Comparison of ENCODE assay signal across 8 cellular contexts in the genomic region with DNA sequence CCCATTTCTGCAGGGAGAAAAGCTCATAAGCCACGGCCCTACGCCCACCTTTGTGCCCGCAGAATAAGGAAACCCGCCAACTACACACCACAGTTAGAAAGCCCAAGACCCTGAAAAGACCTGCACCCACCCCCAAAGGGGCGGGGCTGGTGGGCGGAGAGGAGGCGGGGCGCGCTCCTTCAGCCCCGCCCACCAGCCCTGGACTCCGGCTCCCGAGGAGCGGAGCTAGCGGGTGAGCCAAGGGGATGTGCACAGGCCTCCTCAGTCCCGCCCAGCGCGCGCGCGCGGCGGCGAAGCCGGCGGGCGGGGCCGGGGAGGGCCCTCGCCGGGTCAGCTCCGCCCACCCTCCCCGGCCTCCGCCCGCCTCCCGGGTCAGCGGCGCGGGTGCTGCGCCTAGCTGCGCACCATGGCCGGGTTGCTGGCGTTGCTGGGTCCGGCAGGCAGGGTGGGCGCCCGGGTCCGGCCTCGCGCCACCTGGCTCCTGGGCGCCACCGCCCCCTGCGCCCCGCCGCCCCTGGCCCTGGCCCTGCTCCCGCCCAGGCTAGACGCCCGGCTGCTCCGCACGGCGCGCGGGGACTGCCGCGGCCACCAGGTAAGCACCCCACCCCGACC. TPM values are rescaled to one million over a fixed set of nuclear protein-coding genes. Genes with fewer than 3 reads are reported as not detected.
DNase-seq lines count a peak whose midpoint lies in the region; ATAC-seq and TF ChIP-seq lines count a peak whose summit lies in the region.

A gene with protein sequence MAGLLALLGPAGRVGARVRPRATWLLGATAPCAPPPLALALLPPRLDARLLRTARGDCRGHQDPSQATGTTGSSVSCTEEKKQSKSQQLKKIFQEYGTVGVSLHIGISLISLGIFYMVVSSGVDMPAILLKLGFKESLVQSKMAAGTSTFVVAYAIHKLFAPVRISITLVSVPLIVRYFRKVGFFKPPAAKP (plus strand): TSS at position 375 of the 612 bp plus-strand sequence. CDS start 32 bp downstream, at position 407.

- H3K27ac Mint-ChIP-seq in H9, result no peak within 1 kb of the TSS; a peak in 1 of 7 replicates

- no peak within 1 kb of the TSS for H3K4ac ChIP-seq in H9 (ENCODE audit: low read depth, low read length)

- no peaks in the 10 kb centered on the region; a peak in 2 of 7 replicates for H3K36me3 Mint-ChIP-seq in H9 (ENCODE audit: insufficient read depth in 1 of 3, low read depth in 3 of 3)

- peak within 1 kb of the TSS; percentile 79 to 85 for H3K4me3 Mint-ChIP-seq in H9

- no peak within 1 kb of the TSS for H4K5ac ChIP-seq in H9 (ENCODE audit: insufficient read length, low read depth, low read length)

- no peak within 1 kb of the TSS for H3K23ac ChIP-seq in H9 (ENCODE audit: insufficient read length, low read depth, low read length)

- H3K27me3 ChIP-seq in H9 (ENCODE audit: insufficient read depth, low read length) (no peaks in the 10 kb centered on the region), MG63 (no peaks in the 10 kb centered on the region), gastroesophageal sphincter (no peaks in the 10 kb centered on the region), neutrophil (peaks cover 12% of the 10 kb centered on the region)

- ATAC-seq in gastroesophageal sphincter, result peak; percentile 99

- H4K91ac ChIP-seq in H9 (ENCODE audit: insufficient read length, low read depth, low read length), result no peak within 1 kb of the TSS

- H2BK20ac ChIP-seq in H9 (ENCODE audit: low read depth, low read length, poor library complexity, severe bottlenecking), result no peak within 1 kb of the TSS

- H3K4me1 ChIP-seq in H9 (ENCODE audit: insufficient read depth, low read length), result no peaks in the 10 kb centered on the region
- H3K4me1 ChIP-seq in gastroesophageal sphincter, result peaks cover 0 to 49% (median 19%) of the 10 kb centered on the region in 3 donors
- peaks cover 11 to 15% of the 10 kb centered on the region in 2 experiments for H3K4me1 ChIP-seq in neutrophil (ENCODE audit: control insufficient read depth in 1 of 2, insufficient read depth in 1 of 2, low read depth in 1 of 2, low read length in 1 of 2)

- no peak within 1 kb of the TSS for H3K56ac ChIP-seq in H9 (ENCODE audit: insufficient read length, low read depth, low read length)

- peak within 1 kb of the TSS; percentile 71 for H3K4me3 ChIP-seq in MG63
- peak within 1 kb of the TSS; percentile 95 to 100 for H3K4me3 ChIP-seq in gastroesophageal sphincter
- peak within 1 kb of the TSS; percentile 70 to 79 for H3K4me3 ChIP-seq in neutrophil (ENCODE audit: low read depth in 1 of 2, low read length in 1 of 2)

- H3K9me3 Mint-ChIP-seq in H9, result no peaks in the 10 kb centered on the region

- no peak within 1 kb of the TSS for H2AFZ ChIP-seq in H9 (ENCODE audit: low read length)

- no peak within 1 kb of the TSS for H2AK5ac ChIP-seq in H9 (ENCODE audit: insufficient read length, low read length)

- DNase-seq in EH (ENCODE audit: low read depth) (peak; percentile 91), H9 (peak; percentile 93), MG63 (peak; percentile 94), SK-N-DZ (ENCODE audit: low spot score) (peak; percentile 95)
- peak; percentile 82 for DNase-seq in activated naive CD4-positive, alpha-beta T cell treated with anti-CD3 and anti-CD28 coated beads, Interleukin-2, amount 50 U/mL, for 16 hours

- TF ChIP-seq POLR2A in gastroesophageal sphincter (IDR thresholded peaks at IDR 0.05), result peak; percentile 70 to 73

- no peaks in the 10 kb centered on the region for H3K79me2 ChIP-seq in H9 (ENCODE audit: insufficient read depth, low read length)

- no peak within 1 kb of the TSS for H2BK120ac ChIP-seq in H9 (ENCODE audit: low read depth, low read length, poor library complexity, severe bottlenecking)

- TF ChIP-seq EP300 in gastroesophageal sphincter (IDR thresholded peaks at IDR 0.05), result no peak

- H3K14ac ChIP-seq in H9 (ENCODE audit: insufficient read depth, low read length), result peak within 1 kb of the TSS; percentile 17; the same call in 1 of the 2 replicates

- H3K4me2 ChIP-seq in H9 (ENCODE audit: insufficient read depth, insufficient read length, low read length), result peak within 1 kb of the TSS; percentile 89

- H3K9me3 ChIP-seq in H9 (ENCODE audit: control insufficient read depth, low read depth, low read length) (no peaks in the 10 kb centered on the region), MG63 (no peaks in the 10 kb centered on the region), gastroesophageal sphincter (no peaks in the 10 kb centered on the region), neutrophil (no peaks in the 10 kb centered on the region)

- no peaks in the 10 kb centered on the region for H4K20me1 ChIP-seq in H9 (ENCODE audit: control insufficient read depth, insufficient read depth, insufficient read length)

- H3K79me1 ChIP-seq in H9 (ENCODE audit: insufficient read depth, low read depth, low read length, poor library complexity, severe bottlenecking), result no peaks in the 10 kb centered on the region

- WGBS in H9 (ENCODE audit: extremely low coverage, insufficient read length, low lambda C conversion rate), result no CpG with 5 or more reads among the region's 63 CpGs
- 0% methylated on average over 4 of the region's 63 CpGs; no CpG with 5 or more reads in 1 of the 2 donors for WGBS in gastroesophageal sphincter (ENCODE audit: low coverage in 1 of 2), 2 donors

- no peak within 1 kb of the TSS for H3T11ph ChIP-seq in H9 (ENCODE audit: low read length)

- no peak within 1 kb of the TSS for H3K18ac ChIP-seq in H9 (ENCODE audit: insufficient read length, low read depth, low read length)

- TF ChIP-seq CTCF in H9 (conservative IDR thresholded peaks at IDR 0.05) (no peak), gastroesophageal sphincter (IDR thresholded peaks at IDR 0.05) (no peak), neutrophil (IDR thresholded peaks at IDR 0.05) (peak; percentile 16), subcutaneous adipose tissue (IDR thresholded peaks at IDR 0.05; ENCODE audit: low read depth) (no peak)

- H3K27me3 Mint-ChIP-seq in H9 (ENCODE audit: low read depth), result peaks cover 2% of the 10 kb centered on the region

- H3K9ac ChIP-seq in H9 (ENCODE audit: extremely low read depth, insufficient read length, low read length), result peak within 1 kb of the TSS; percentile 10

- H4K8ac ChIP-seq in H9 (replicated peaks; ENCODE audit: insufficient read length, low read depth, low read length), result no peak within 1 kb of the TSS

- no peak within 1 kb of the TSS for H2BK12ac ChIP-seq in H9 (ENCODE audit: insufficient read length, low read depth, low read length)

- H2BK15ac ChIP-seq in H9 (ENCODE audit: low read depth, low read length), result no peak within 1 kb of the TSS

- H3K36me3 ChIP-seq in MG63 (peaks cover 20% of the 10 kb centered on the region), gastroesophageal sphincter (peaks cover 0 to 15% of the 10 kb centered on the region in 2 donors), neutrophil (peaks cover 8% of the 10 kb centered on the region)

- peaks cover 19 to 23% of the 10 kb centered on the region in 2 experiments for H3K4me1 Mint-ChIP-seq in H9

- H3K27ac ChIP-seq in H9 (ENCODE audit: insufficient read length, low read depth, low read length), result no peak within 1 kb of the TSS
- H3K27ac ChIP-seq in gastroesophageal sphincter, result peak within 1 kb of the TSS; percentile 77 to 91 (median 84)
- peak within 1 kb of the TSS; percentile 56 for H3K27ac ChIP-seq in neutrophil

- H2BK5ac ChIP-seq in H9 (ENCODE audit: insufficient read length, low read length), result no peak within 1 kb of the TSS

- peaks cover 11% of the 10 kb centered on the region for H3K23me2 ChIP-seq in H9 (ENCODE audit: insufficient read length, low read depth, low read length, poor library complexity, severe bottlenecking)

RNA-seq across cellular contexts. Expression of the gene that starts here (rescaled TPM):
- total RNA-seq in H9 (2021) (24.2 and 25.4 TPM in 2 replicates), gastroesophageal sphincter (10 to 100 TPM; 57.4 to 79.9 (median 59.3) TPM), subcutaneous adipose tissue (10 to 100 TPM; 46.3 to 69.4 (median 57.4) TPM)
- 12.2 and 14.0 TPM in 2 replicates for total RNA-seq in MG63 (2014; rRNA removed; shearing (Covaris generic); ENCODE audit: low replicate concordance)
- polyA plus RNA-seq in SK-N-DZ (2014; cell fraction: cytosol; rRNA removed), result 93.7 and 94.7 TPM in 2 replicates
- 22.3 and 28.6 TPM in 2 replicates for polyA plus RNA-seq in SK-N-DZ (2014; cell fraction: nucleus; rRNA removed)
